Comparison of ENCODE assay signal across 8 cellular contexts in the genomic region with DNA sequence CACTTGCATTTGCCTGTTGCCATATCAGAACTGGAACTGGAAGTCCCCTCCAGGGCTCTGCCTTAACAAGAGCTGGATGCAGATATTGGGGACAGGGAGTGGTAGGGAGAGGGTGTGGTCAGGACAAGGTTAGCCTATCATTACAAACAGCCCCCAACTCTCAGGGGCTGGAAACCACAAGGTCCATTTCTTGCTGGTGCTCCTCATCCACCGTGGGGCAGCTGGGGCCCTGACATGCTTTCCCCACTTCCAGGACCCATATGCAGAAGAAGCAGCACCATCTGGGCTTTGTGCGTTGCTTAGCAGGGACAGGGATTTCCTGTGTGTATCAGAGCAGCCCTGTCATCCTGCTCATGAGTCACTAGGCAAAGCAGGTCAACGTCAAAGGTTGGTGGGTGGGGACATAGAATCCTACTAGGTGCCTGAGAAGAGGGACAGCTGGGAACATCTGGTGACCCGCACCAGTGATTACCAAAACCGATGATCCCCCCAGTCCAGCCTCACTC. TPM values are rescaled to one million over a fixed set of nuclear protein-coding genes. Genes with fewer than 3 reads are reported as not detected.
DNase-seq lines count a peak whose midpoint lies in the region; ATAC-seq and TF ChIP-seq lines count a peak whose summit lies in the region.

No MANE protein-coding gene starts in this region.

- POLR2A ChIA-PET in CD8-positive, alpha-beta T cell (lab: Charles Lee), result no interaction called here

- no peaks in the 10 kb centered on the region for H3K36me3 Mint-ChIP-seq in CD8-positive, alpha-beta T cell
- no peaks in the 10 kb centered on the region for H3K36me3 Mint-ChIP-seq in type B pancreatic cell

- H3K9me3 Mint-ChIP-seq in CD8-positive, alpha-beta T cell, result no peaks in the 10 kb centered on the region
- no peaks in the 10 kb centered on the region for H3K9me3 Mint-ChIP-seq in type B pancreatic cell

- no peaks in the 10 kb centered on the region for H3K27me3 Mint-ChIP-seq in CD8-positive, alpha-beta T cell (ENCODE audit: low read depth)
- peaks cover 3% of the 10 kb centered on the region for H3K27me3 Mint-ChIP-seq in type B pancreatic cell

- H3K36me3 ChIP-seq in CD8-positive, alpha-beta T cell (ENCODE audit: insufficient read depth, low read length), result no peaks in the 10 kb centered on the region
- no peaks in the 10 kb centered on the region for H3K36me3 ChIP-seq in thyroid gland

- H3K27me3 ChIP-seq in CD8-positive, alpha-beta T cell (ENCODE audit: insufficient read depth, low read length), result no peaks in the 10 kb centered on the region
- no peaks in the 10 kb centered on the region for H3K27me3 ChIP-seq in thyroid gland

- TF ChIP-seq CTCF in CD8-positive, alpha-beta T cell (IDR thresholded peaks at IDR 0.05), result no peak
- TF ChIP-seq CTCF in fibroblast of villous mesenchyme (IDR thresholded peaks at IDR 0.05; ENCODE audit: insufficient read depth, low read depth, low read length), result no peak
- TF ChIP-seq CTCF in type B pancreatic cell (conservative IDR thresholded peaks at IDR 0.05), result no peak
- no peak for TF ChIP-seq CTCF in thyroid gland (IDR thresholded peaks at IDR 0.05)

- no peak overlapping the region for H3K27ac Mint-ChIP-seq in CD8-positive, alpha-beta T cell
- peak overlapping the region; percentile 16 for H3K27ac Mint-ChIP-seq in type B pancreatic cell

- H3K4me3 Mint-ChIP-seq in CD8-positive, alpha-beta T cell, result no peak overlapping the region
- H3K4me3 Mint-ChIP-seq in type B pancreatic cell, result no peak overlapping the region

- H3K27ac ChIP-seq in CD8-positive, alpha-beta T cell (ENCODE audit: low read depth, low read length), result no peak overlapping the region
- H3K27ac ChIP-seq in thyroid gland, result no peak overlapping the region

- H3K4me1 ChIP-seq in CD8-positive, alpha-beta T cell (ENCODE audit: insufficient read depth, low read length), result peaks cover 3% of the 10 kb centered on the region
- no peaks in the 10 kb centered on the region for H3K4me1 ChIP-seq in thyroid gland

- ATAC-seq in CD8-positive, alpha-beta T cell, result peak; percentile 70
- ATAC-seq in GM19468 (IDR thresholded peaks at IDR 0.05; ENCODE audit: extremely low read depth, unreplicated experiment), result peak; percentile 39
- peak; percentile 90 for ATAC-seq in HG03442 (IDR thresholded peaks at IDR 0.05; ENCODE audit: unreplicated experiment)
- no peak for ATAC-seq in Right ventricle myocardium inferior

- H3K4me3 ChIP-seq in CD8-positive, alpha-beta T cell (ENCODE audit: low read depth, low read length), result no peak overlapping the region
- no peak overlapping the region for H3K4me3 ChIP-seq in fibroblast of villous mesenchyme (ENCODE audit: low read depth, low read length)
- H3K4me3 ChIP-seq in thyroid gland (replicated peaks in 1 of 3), result no peak overlapping the region

- H3K4me1 Mint-ChIP-seq in CD8-positive, alpha-beta T cell (ENCODE audit: low read depth), result peaks cover 11% of the 10 kb centered on the region
- H3K4me1 Mint-ChIP-seq in type B pancreatic cell (ENCODE audit: unreplicated experiment), result peaks cover 6% of the 10 kb centered on the region

- no peaks in the 10 kb centered on the region for H3K9me3 ChIP-seq in CD8-positive, alpha-beta T cell (ENCODE audit: low read length)
- H3K9me3 ChIP-seq in thyroid gland, result no peaks in the 10 kb centered on the region

- DNase-seq in CD8-positive, alpha-beta T cell, result peak in 6 of 7 experiments; percentile 15 to 52 (median 36)
- peak; percentile 41 for DNase-seq in activated CD4-positive, CD25-positive, alpha-beta regulatory T cell treated with anti-CD3 and anti-CD28 coated beads, Interleukin-2, amount 50 U/mL, for 72 hours
- DNase-seq in fibroblast of villous mesenchyme (ENCODE audit: low read depth) (peak; percentile 75), type B pancreatic cell (ENCODE audit: extremely low spot score, unreplicated experiment) (no peak), Right ventricle myocardium inferior (ENCODE audit: missing footprints) (no peak), thyroid gland (no peak)

- TF ChIP-seq POLR2A in thyroid gland (IDR thresholded peaks at IDR 0.05), result no peak

- intact Hi-C loops in CD8-positive, alpha-beta T cell (cut with DNase I, micrococcal nuclease), result no loop called here
- intact Hi-C loops in Right ventricle myocardium inferior (cut with DNase I), result no loop called here
- intact Hi-C loops in thyroid gland (cut with DNase I), result no loop called here

- CTCF ChIA-PET in CD8-positive, alpha-beta T cell (lab: Charles Lee), result interaction anchor here (1.1 to 1.7 kb wide), 2 partner anchors 34 to 45 kb away, joined by 3 to 4 read pairs; no protein-coding TSS in a partner anchor

- WGBS in thyroid gland, 2 donors, result 61 to 72% methylated on average over 4 to 5 of the region's 5 CpGs

RNA-seq across cellular contexts. Expression of a gene that starts 26.9 kb away (rescaled TPM):
- 1 to 10 TPM; 1.1 to 1.6 TPM for total RNA-seq in CD8-positive, alpha-beta T cell
- 2.2 and 2.6 TPM in 2 replicates for total RNA-seq in fibroblast of villous mesenchyme
- total RNA-seq in type B pancreatic cell (ENCODE audit: low replicate concordance), result 5.1 and 5.5 TPM in 2 replicates
- 2.8 TPM for total RNA-seq in Right ventricle myocardium inferior
- total RNA-seq in thyroid gland, result 10 to 100 TPM in 1 of 4 donors, 1 to 10 TPM in 3; 6.0 to 15.5 (median 6.7) TPM

Comparison
In these comparisons a context has a peak if more than half of its experiments do, and no peak if none do; other contexts are left out.
1. DNase-seq: peak in CD8-positive, alpha-beta T cell (6 of 7), activated CD4-positive, CD25-positive, alpha-beta regulatory T cell treated with anti-CD3 and anti-CD28 coated beads, Interleukin-2, amount 50 U/mL, for 72 hours (single experiment) and fibroblast of villous mesenchyme (single experiment); none in type B pancreatic cell (single experiment), Right ventricle myocardium inferior (single experiment) and thyroid gland (0 of 2).